13 cellular contexts compared by ENCODE assay signal in genomic region chr18:45993441-45993840, GRCh38. TPM values are rescaled to one million over a fixed set of nuclear protein-coding genes. Genes with fewer than 3 reads are reported as not detected.
DNase-seq lines count a peak whose midpoint lies in the region; FAIRE-seq and TF ChIP-seq lines count a peak whose summit lies in the region.
"Had no signal": no experiment of that assay in that cellular context is flagged by ENCODE, and none has a peak within 500 bp of the region (broad histone marks: within the 10 kb centered on the region; RNA-seq: fewer than 3 reads in every experiment).

No MANE protein-coding gene starts in this region.

- no peaks in the 10 kb centered on the region for H3K9me3 Mint-ChIP-seq in astrocyte (ENCODE audit: unreplicated experiment)

- no peaks in the 10 kb centered on the region for H3F3A ChIP-seq in MM.1S (ENCODE audit: insufficient read depth, low read length)

- no peak overlapping the region for H3K27ac Mint-ChIP-seq in astrocyte (ENCODE audit: unreplicated experiment)

- TF ChIP-seq EP300 in transverse colon (IDR thresholded peaks at IDR 0.05; ENCODE audit: low read depth) = no peak

- peak overlapping the region; percentile 33 for H3K27ac ChIP-seq in astrocyte (ENCODE audit: low read depth, low read length)
- H3K27ac ChIP-seq in MM.1S (ENCODE audit: low read length) = no peak overlapping the region
- H3K27ac ChIP-seq in transverse colon = no peak overlapping the region
- H3K27ac ChIP-seq: upper lobe of left lung had no signal

- H3K9me3 ChIP-seq in astrocyte (ENCODE audit: insufficient read depth, low read depth, low read length) = no peaks in the 10 kb centered on the region
- H3K9me3 ChIP-seq in MM.1S (replicated peaks; ENCODE audit: insufficient read depth, low read length) = no peaks in the 10 kb centered on the region
- no peaks in the 10 kb centered on the region for H3K9me3 ChIP-seq in transverse colon
- H3K9me3 ChIP-seq: upper lobe of left lung had no signal

- no peaks in the 10 kb centered on the region for H3K9me2 ChIP-seq in MM.1S (replicated peaks; ENCODE audit: insufficient read depth, low read length)

- DNase-seq in AG08396 (ENCODE audit: low spot score) = peak; percentile 70
- peak; percentile 79 for DNase-seq in HS-27A (ENCODE audit: low read depth)
- DNase-seq in astrocyte (ENCODE audit: low read depth) = peak; percentile 86
- DNase-seq in hepatic stellate cell (ENCODE audit: low spot score) = peak; percentile 80
- no peak for DNase-seq in T-helper 1 cell
- no peak for DNase-seq in activated CD4-positive, alpha-beta T cell treated with anti-CD3 and anti-CD28 coated beads for 4 hours
- no peak for DNase-seq in MM.1S
- no peak for DNase-seq in transverse colon
- DNase-seq: activated gamma-delta T cell treated with Interleukin-2 at 50 U/mL for 16 hours; CD4-positive, CD25-positive, alpha-beta regulatory T cell; MV-4-11; NCI-H69; upper lobe of left lung had no signal

- TF ChIP-seq POLR2A in transverse colon (IDR thresholded peaks at IDR 0.05) = no peak

- peaks cover 7% of the 10 kb centered on the region for H3K4me1 ChIP-seq in astrocyte (ENCODE audit: insufficient read depth, low read length)
- no peaks in the 10 kb centered on the region for H3K4me1 ChIP-seq in MM.1S (ENCODE audit: low read length)
- no peaks in the 10 kb centered on the region for H3K4me1 ChIP-seq in transverse colon

- H3K4me2 ChIP-seq in astrocyte (ENCODE audit: low read length) = peak overlapping the region; percentile 30
- no peak overlapping the region for H3K4me2 ChIP-seq in MM.1S (ENCODE audit: low read depth, low read length)

- H3K36me3 ChIP-seq in astrocyte (ENCODE audit: insufficient read depth, low read length) (no peaks in the 10 kb centered on the region), MM.1S (replicated peaks; ENCODE audit: insufficient read depth, low read length) (no peaks in the 10 kb centered on the region), transverse colon (no peaks in the 10 kb centered on the region)

- no peak overlapping the region for H2AFZ ChIP-seq in astrocyte (ENCODE audit: low read depth, low read length)
- no peak overlapping the region for H2AFZ ChIP-seq in MM.1S (ENCODE audit: low read length)

- H3K9ac ChIP-seq in astrocyte (ENCODE audit: low read length) (no peak overlapping the region), MM.1S (ENCODE audit: low read length) (no peak overlapping the region)

- H4K20me1 ChIP-seq in astrocyte (ENCODE audit: insufficient read depth, low read length) (no peaks in the 10 kb centered on the region), MM.1S (ENCODE audit: insufficient read depth, low read length) (no peaks in the 10 kb centered on the region)

- in situ Hi-C loops in transverse colon (cut with MboI; ENCODE audit: low pct_ligation_motif_present in 1 of 4, low pct_unique_long_range_greater_than_20kb in 1 of 4, low sequenced_read_pairs in 3 of 4) = no loop called here

- peaks cover 8% of the 10 kb centered on the region for H3K4me1 Mint-ChIP-seq in astrocyte (ENCODE audit: low read depth, unreplicated experiment)

- peaks cover 4% of the 10 kb centered on the region for H3K36me3 Mint-ChIP-seq in astrocyte (ENCODE audit: low read depth, unreplicated experiment)

- peak; percentile 98 for FAIRE-seq in astrocyte (lab: Jason Lieb, UNC)

- no peaks in the 10 kb centered on the region for H3K79me2 ChIP-seq in astrocyte (ENCODE audit: insufficient read depth, low read length)
- H3K79me2 ChIP-seq in MM.1S (ENCODE audit: low read length) = no peaks in the 10 kb centered on the region

- no peaks in the 10 kb centered on the region for H3K27me3 Mint-ChIP-seq in astrocyte (ENCODE audit: low read depth, unreplicated experiment)

- H3K4me3 ChIP-seq in astrocyte (ENCODE audit: insufficient read depth, low read depth, low read length) (no peak overlapping the region), MM.1S (ENCODE audit: low read length) (no peak overlapping the region), transverse colon (no peak overlapping the region)
- H3K4me3 ChIP-seq: upper lobe of left lung had no signal

- no peaks in the 10 kb centered on the region for H3K27me3 ChIP-seq in astrocyte (ENCODE audit: insufficient read depth, low read length)
- no peaks in the 10 kb centered on the region for H3K27me3 ChIP-seq in MM.1S (replicated peaks; ENCODE audit: insufficient read depth, low read length)
- no peaks in the 10 kb centered on the region for H3K27me3 ChIP-seq in transverse colon
- H3K27me3 ChIP-seq: upper lobe of left lung had no signal

- no peak overlapping the region for H3K4me3 Mint-ChIP-seq in astrocyte (ENCODE audit: unreplicated experiment)
- H3K4me3 Mint-ChIP-seq: CD4-positive, CD25-positive, alpha-beta regulatory T cell had no signal

- no peak for TF ChIP-seq CTCF in astrocyte (IDR thresholded peaks at IDR 0.05; ENCODE audit: insufficient read depth, low read depth, low read length)
- no peak for TF ChIP-seq CTCF in MM.1S (IDR thresholded peaks at IDR 0.05; ENCODE audit: low read length)
- no peak for TF ChIP-seq CTCF in transverse colon (IDR thresholded peaks at IDR 0.05)

- intact Hi-C loops in transverse colon (cut with DNase I; ENCODE audit: low total_unique reads) = no loop called here

- 89 to 100% methylated on average over 3 to 4 of the region's 4 CpGs for WGBS in transverse colon (ENCODE audit: low coverage in 1 of 2), 2 donors

RNA-seq across cellular contexts. Expression of gene EPG5, which starts 26.3 kb away (rescaled TPM):
- total RNA-seq in astrocyte = 24.0 and 29.0 TPM in 2 replicates
- total RNA-seq in transverse colon = 10 to 100 TPM; 24.3 to 42.2 (median 35.6) TPM

Comparison
In these comparisons a context has a peak if more than half of its experiments do, and no peak if none do; other contexts are left out.
1. DNase-seq: peak in AG08396 (single experiment), HS-27A (single experiment), astrocyte (single experiment) and hepatic stellate cell (single experiment); none in T-helper 1 cell (0 of 5), activated CD4-positive, alpha-beta T cell treated with anti-CD3 and anti-CD28 coated beads for 4 hours (0 of 2), MM.1S (single experiment) and transverse colon (single experiment).